ENCODE assay signal across 17 cellular contexts in the genomic region with DNA sequence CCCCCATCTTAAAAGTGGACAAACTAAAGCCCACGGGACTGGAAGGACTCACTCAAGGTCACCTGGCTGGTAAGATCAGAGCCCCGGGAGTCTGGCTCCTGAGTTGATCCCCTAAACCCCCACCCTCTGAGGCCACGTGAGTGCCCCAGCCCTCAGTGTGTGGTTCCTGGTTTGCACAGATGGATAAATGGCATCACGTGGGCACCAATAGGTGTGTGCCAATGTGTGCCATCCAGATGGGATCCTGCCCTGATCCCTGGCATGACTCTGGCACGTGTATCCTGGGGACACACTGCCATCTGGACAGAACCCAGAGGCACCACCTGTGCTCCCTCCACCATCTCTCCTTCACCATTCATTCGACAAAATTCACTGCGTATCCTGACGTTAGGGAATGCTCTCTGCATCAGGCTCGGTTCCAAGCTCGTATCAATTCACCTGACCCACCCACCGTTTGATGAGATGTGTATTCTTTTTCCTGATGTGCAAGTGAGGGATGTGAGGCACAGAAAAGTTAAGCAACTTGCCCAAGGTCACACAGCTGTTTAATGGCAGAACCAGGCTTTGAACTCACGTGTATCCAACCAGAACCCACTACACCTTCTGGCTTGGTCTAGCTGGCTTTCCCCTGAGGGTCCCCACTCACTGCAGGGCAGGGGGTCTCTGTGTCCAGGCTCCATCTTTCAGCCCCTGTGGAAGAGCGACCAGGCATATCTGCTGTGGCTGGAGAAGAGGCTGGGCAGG. TPM values are rescaled to one million over a fixed set of nuclear protein-coding genes. Genes with fewer than 3 reads are reported as not detected.
DNase-seq lines count a peak whose midpoint lies in the region; ATAC-seq and TF ChIP-seq lines count a peak whose summit lies in the region.
"Had no signal": no experiment of that assay in that cellular context is flagged by ENCODE, and none has a peak within 500 bp of the region (broad histone marks: within the 10 kb centered on the region; RNA-seq: fewer than 3 reads in every experiment).

No MANE protein-coding gene starts in this region.

- peak; percentile 37 for ATAC-seq in left colon
- no peak for ATAC-seq in GM19324 (IDR thresholded peaks at IDR 0.05; ENCODE audit: low FRiP score, unreplicated experiment)

- H3K4me3 ChIP-seq in HEK293 (ENCODE audit: low read depth, low read length) = no peak overlapping the region
- H3K4me3 ChIP-seq: GM12878, GM23248, SJSA1 had no signal

- H3K4me1 ChIP-seq in HEK293 (ENCODE audit: control insufficient read depth, insufficient read depth, low read length) = no peaks in the 10 kb centered on the region
- H3K4me1 ChIP-seq: SJSA1 had no signal

- peak; percentile 45 for DNase-seq in DMS 273 treated with DMSO at 0.1 percent for 48 hours (lab: John Stamatoyannopoulos, UW)
- peak; percentile 92 for DNase-seq in NCI-H69 (lab: John Stamatoyannopoulos, UW)
- DNase-seq in left colon = no peak
- DNase-seq in NCI-H2107 treated with DMSO at 0.1 percent for 48 hours (lab: John Stamatoyannopoulos, UW; ENCODE audit: unreplicated experiment) = no peak
- no peak for DNase-seq in activated CD4-positive, CD25-positive, alpha-beta regulatory T cell (lab: John Stamatoyannopoulos, UW)
- no peak for DNase-seq in NAMALWA (ENCODE audit: low spot score)
- DNase-seq: CD4-positive, alpha-beta memory T cell; NCI-H2029 treated with DMSO at 0.1 percent for 48 hours; NK-92 treated with Interleukin-12 subunit alpha and Interleukin-12 subunit beta, amount 100 ng/mL, for 24 hours had no signal

- POLR2A ChIA-PET in HEK293 (lab: Yijun Ruan, JAX) = interaction anchor here (0.8 to 0.9 kb wide), 2 partner anchors 24 to 226 kb away, joined by 3 read pairs; no protein-coding TSS in a partner anchor

- intact Hi-C loops in left colon (cut with DNase I, micrococcal nuclease) = no loop called here

- H3K36me3 ChIP-seq in HEK293 (ENCODE audit: control insufficient read depth in 2 of 2, insufficient read depth in 1 of 2, low read length in 2 of 2) = no peaks in the 10 kb centered on the region
- H3K36me3 ChIP-seq: SJSA1 had no signal

- no peaks in the 10 kb centered on the region for H3K9me3 ChIP-seq in HEK293 (ENCODE audit: control insufficient read depth, insufficient read depth, low read depth, low read length)
- H3K9me3 ChIP-seq: SJSA1 had no signal

- H3K27ac ChIP-seq in HEK293 (ENCODE audit: extremely low read depth, low read depth, low read length) = no peak overlapping the region
- H3K27ac ChIP-seq: GM23248, SJSA1 had no signal

- CTCF ChIA-PET in HEK293 (lab: Yijun Ruan, JAX) = interaction anchor here (0.5 to 4.1 kb wide), 50 partner anchors 9 to 1149 kb away, joined by 3 to 30 read pairs (median 4); partner anchors contain the start of gene KLHDC7A

- no peak for TF ChIP-seq CTCF in HEK293 (tag by site-specific recombination; IDR thresholded peaks at IDR 0.05)

TF ChIP-seq in HEK293, 187 proteins besides CTCF, POLR2A, EP300 and RAD21:
- no peak for TF ChIP-seq ZNF600 (tag by site-specific recombination; IDR thresholded peaks at IDR 0.05)
- 0 out of 2 replicates have a peak, but pooled peaks have one; percentile 45 for TF ChIP-seq ZNF768 (tag by site-specific recombination; IDR thresholded peaks at IDR 0.05)
- TF ChIP-seq, protein P1, sequence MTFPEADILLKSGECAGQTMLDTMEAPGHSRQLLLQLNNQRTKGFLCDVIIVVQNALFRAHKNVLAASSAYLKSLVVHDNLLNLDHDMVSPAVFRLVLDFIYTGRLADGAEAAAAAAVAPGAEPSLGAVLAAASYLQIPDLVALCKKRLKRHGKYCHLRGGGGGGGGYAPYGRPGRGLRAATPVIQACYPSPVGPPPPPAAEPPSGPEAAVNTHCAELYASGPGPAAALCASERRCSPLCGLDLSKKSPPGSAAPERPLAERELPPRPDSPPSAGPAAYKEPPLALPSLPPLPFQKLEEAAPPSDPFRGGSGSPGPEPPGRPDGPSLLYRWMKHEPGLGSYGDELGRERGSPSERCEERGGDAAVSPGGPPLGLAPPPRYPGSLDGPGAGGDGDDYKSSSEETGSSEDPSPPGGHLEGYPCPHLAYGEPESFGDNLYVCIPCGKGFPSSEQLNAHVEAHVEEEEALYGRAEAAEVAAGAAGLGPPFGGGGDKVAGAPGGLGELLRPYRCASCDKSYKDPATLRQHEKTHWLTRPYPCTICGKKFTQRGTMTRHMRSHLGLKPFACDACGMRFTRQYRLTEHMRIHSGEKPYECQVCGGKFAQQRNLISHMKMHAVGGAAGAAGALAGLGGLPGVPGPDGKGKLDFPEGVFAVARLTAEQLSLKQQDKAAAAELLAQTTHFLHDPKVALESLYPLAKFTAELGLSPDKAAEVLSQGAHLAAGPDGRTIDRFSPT (tag by site-specific recombination; IDR thresholded peaks at IDR 0.05) = 0 out of 2 replicates have a peak, but pooled peaks have one; percentile 24

RNA-seq across cellular contexts. Expression of gene PAX7, which starts 49.8 kb away (rescaled TPM):
- not detected for total RNA-seq in left colon
- total RNA-seq: B cell; Calu3; CD4-positive, alpha-beta memory T cell; GM12878; GM23248; PC-3; SJSA1 had no signal

Comparison
In these comparisons a context has a peak if more than half of its experiments do, and no peak if none do; other contexts are left out.
1. DNase-seq: peak in DMS 273 treated with DMSO at 0.1 percent for 48 hours (single experiment) and NCI-H69 (single experiment); none in left colon (0 of 2), NCI-H2107 treated with DMSO at 0.1 percent for 48 hours (single experiment), activated CD4-positive, CD25-positive, alpha-beta regulatory T cell (0 of 4) and NAMALWA (single experiment).